Comparison of ENCODE assay signal across 8 cellular contexts in genomic region chr3:183637106-183637486, GRCh38. TPM values are rescaled to one million over a fixed set of nuclear protein-coding genes. Genes with fewer than 3 reads are reported as not detected.
A peak's percentile ranks its signal among the peaks of the same experiment; 100 is the strongest.
DNase-seq lines count a peak whose midpoint lies in the region; ATAC-seq, FAIRE-seq and TF ChIP-seq lines count a peak whose summit lies in the region.

No MANE protein-coding gene starts in this region.

- H3K27me3 Mint-ChIP-seq in CD4-positive, alpha-beta memory T cell, result no peaks in the 10 kb centered on the region

- H3K27ac Mint-ChIP-seq in CD4-positive, alpha-beta memory T cell, result peak overlapping the region; percentile 90 to 97 (median 95)

- ATAC-seq in HG03045 (IDR thresholded peaks at IDR 0.05; ENCODE audit: unreplicated experiment) (no peak), HG03175 (IDR thresholded peaks at IDR 0.05; ENCODE audit: unreplicated experiment) (no peak)

- H3K36me3 Mint-ChIP-seq in CD4-positive, alpha-beta memory T cell, result peaks cover 7 to 13% of the 10 kb centered on the region in 2 donors

- no peaks in the 10 kb centered on the region for H3K27me3 ChIP-seq in CD4-positive, alpha-beta memory T cell (ENCODE audit: insufficient read depth, low read length)
- no peaks in the 10 kb centered on the region for H3K27me3 ChIP-seq in endothelial cell of umbilical vein (ENCODE audit: control insufficient read depth in 2 of 2, insufficient read depth in 2 of 2, low read length in 2 of 2)
- no peaks in the 10 kb centered on the region for H3K27me3 ChIP-seq in osteoblast (ENCODE audit: insufficient read depth, low read length)

- peak overlapping the region; percentile 87 for H3K4me2 ChIP-seq in OCI-LY7 (ENCODE audit: low read length)
- H3K4me2 ChIP-seq in endothelial cell of umbilical vein (ENCODE audit: insufficient read depth, low read length), result peak overlapping the region; percentile 75
- H3K4me2 ChIP-seq in osteoblast (ENCODE audit: insufficient read depth, low read length), result peak overlapping the region; percentile 97

- peak overlapping the region; percentile 93 for H3K9ac ChIP-seq in endothelial cell of umbilical vein (replicated peaks; ENCODE audit: extremely low read depth, insufficient read depth, low read length)

- peak; percentile 56 for FAIRE-seq in endothelial cell of umbilical vein (lab: Jason Lieb, UNC)

- POLR2A ChIA-PET in CD4-positive, alpha-beta memory T cell (lab: Charles Lee; ENCODE audit: partially characterized antibody), result interaction anchor here (0.9 to 6.6 kb wide), 15 partner anchors 8 to 189 kb away, joined by 3 to 89 read pairs (median 6); partner anchors contain the start of genes KLHL6 and YEATS2
- POLR2A ChIA-PET in OCI-LY7 (lab: Charles Lee) (interaction anchor here (0.6 to 5.0 kb wide), 24 partner anchors 8 to 123 kb away, joined by 3 to 31 read pairs (median 4); partner anchors contain the start of gene YEATS2), endothelial cell of umbilical vein (lab: Charles Lee) (interaction anchor here (0.8 to 1.5 kb wide), 3 partner anchors 14 to 60 kb away, joined by 3 read pairs; partner anchors contain the start of gene YEATS2)

- no peaks in the 10 kb centered on the region for H3K9me3 Mint-ChIP-seq in CD4-positive, alpha-beta memory T cell

- BruUV-seq in OCI-LY7 (replicated peaks; lab: Mats Ljungman, UMichigan) (TSS peak; percentile 83), endothelial cell of umbilical vein (replicated peaks; lab: Mats Ljungman, UMichigan) (TSS peak; percentile 29)

- TF ChIP-seq POLR2A in endothelial cell of umbilical vein (IDR thresholded peaks at IDR 0.05; ENCODE audit: low read depth, low read length), result no peak

- peak overlapping the region; percentile 22; the same call in 1 of the 2 replicates for H2AFZ ChIP-seq in OCI-LY7 (ENCODE audit: low read length)
- H2AFZ ChIP-seq in endothelial cell of umbilical vein (ENCODE audit: low read depth, low read length), result peak overlapping the region; percentile 35
- peak overlapping the region; percentile 94 for H2AFZ ChIP-seq in osteoblast (ENCODE audit: low read length)

- H3K9me3 ChIP-seq in CD4-positive, alpha-beta memory T cell (ENCODE audit: control insufficient read depth in 1 of 2, low read length in 2 of 2), result no peaks in the 10 kb centered on the region
- H3K9me3 ChIP-seq in OCI-LY7 (ENCODE audit: low read length) (no peaks in the 10 kb centered on the region), endothelial cell of umbilical vein (replicated peaks; ENCODE audit: control insufficient read depth, insufficient read depth, low read length) (no peaks in the 10 kb centered on the region), osteoblast (ENCODE audit: low read depth, low read length) (no peaks in the 10 kb centered on the region)

- peaks cover 28% of the 10 kb centered on the region for H3K4me1 ChIP-seq in CD4-positive, alpha-beta memory T cell (ENCODE audit: insufficient read depth, low read length)
- peaks cover 24% of the 10 kb centered on the region for H3K4me1 ChIP-seq in OCI-LY7 (ENCODE audit: insufficient read depth, low read length, poor library complexity, severe bottlenecking)
- peaks cover 19% of the 10 kb centered on the region for H3K4me1 ChIP-seq in endothelial cell of umbilical vein (ENCODE audit: control insufficient read depth, extremely low read depth, insufficient read depth, low read length)
- H3K4me1 ChIP-seq in osteoblast (ENCODE audit: insufficient read depth, low read length), result peaks cover 3% of the 10 kb centered on the region

- H4K20me1 ChIP-seq in OCI-LY7 (ENCODE audit: insufficient read depth, low read length) (no peaks in the 10 kb centered on the region), endothelial cell of umbilical vein (replicated peaks; ENCODE audit: control insufficient read depth, extremely low read depth, insufficient read depth, low read length) (no peaks in the 10 kb centered on the region), osteoblast (ENCODE audit: insufficient read depth, low read length) (peaks cover 2% of the 10 kb centered on the region)

- CTCF ChIA-PET in CD4-positive, alpha-beta memory T cell (lab: Charles Lee; ENCODE audit: partially characterized antibody), result interaction anchor here (0.7 to 3.5 kb wide), 8 partner anchors 9 to 168 kb away, joined by 3 to 15 read pairs (median 4); partner anchors contain the start of gene YEATS2
- CTCF ChIA-PET in OCI-LY7 (lab: Charles Lee; ENCODE audit: unreplicated experiment) (no interaction called here), endothelial cell of umbilical vein (lab: Charles Lee) (interaction anchor here (0.9 to 1.9 kb wide), 7 partner anchors 22 to 166 kb away, joined by 3 to 7 read pairs (median 3); partner anchors contain the start of gene YEATS2)

- peak overlapping the region; percentile 33 to 97 for H3K4me3 ChIP-seq in CD4-positive, alpha-beta memory T cell (ENCODE audit: low read length in 2 of 2)
- H3K4me3 ChIP-seq in OCI-LY7 (ENCODE audit: low read depth, low read length, poor library complexity, severe bottlenecking), result peak overlapping the region; percentile 92
- H3K4me3 ChIP-seq in endothelial cell of umbilical vein (replicated peaks in 1 of 3; ENCODE audit: insufficient read depth in 1 of 3, low read depth in 1 of 3, low read length in 3 of 3), result peak overlapping the region; percentile 81 to 99 (median 84)
- H3K4me3 ChIP-seq in osteoblast (ENCODE audit: insufficient read depth, low read length), result peak overlapping the region; percentile 94

- no peak for DNase-seq in CD4-positive, alpha-beta memory T cell
- DNase-seq in OCI-LY7 (ENCODE audit: low spot score) (no peak), endothelial cell of umbilical vein (ENCODE audit: low read depth, low spot score) (no peak), osteoblast (ENCODE audit: insufficient read length, low spot score, missing footprints) (no peak), NCI-H510A treated with DMSO at 0.1 percent for 48 hours (lab: John Stamatoyannopoulos, UW) (no peak)
- no peak for DNase-seq in stimulated activated CD4-positive, alpha-beta T cell treated with anti-CD3 and anti-CD28 coated beads, Interleukin-4, amount 100 ng/mL, for 1 hour

- TF ChIP-seq CTCF in OCI-LY7 (conservative IDR thresholded peaks at IDR 0.05; ENCODE audit: low read length), result no peak
- no peak for TF ChIP-seq CTCF in endothelial cell of umbilical vein (IDR thresholded peaks at IDR 0.05; ENCODE audit: extremely low read depth in 1 of 2, insufficient read depth in 1 of 2, low read depth in 1 of 2, low read length in 2 of 2)
- TF ChIP-seq CTCF in osteoblast (IDR thresholded peaks at IDR 0.05; ENCODE audit: extremely low read depth, low read depth, low read length), result no peak

- no peaks in the 10 kb centered on the region for H3K36me3 ChIP-seq in CD4-positive, alpha-beta memory T cell (ENCODE audit: insufficient read depth, low read length)
- H3K36me3 ChIP-seq in OCI-LY7 (ENCODE audit: insufficient read depth, low read length) (no peaks in the 10 kb centered on the region; the same call in 1 of the 2 replicates), endothelial cell of umbilical vein (ENCODE audit: control insufficient read depth in 2 of 2, extremely low read depth in 1 of 2, insufficient read depth in 2 of 2, low read length in 2 of 2) (no peaks in the 10 kb centered on the region), osteoblast (ENCODE audit: insufficient read depth, low read length) (no peaks in the 10 kb centered on the region)

- peaks cover 17 to 52% (median 36%) of the 10 kb centered on the region in 4 donors for H3K4me1 Mint-ChIP-seq in CD4-positive, alpha-beta memory T cell

- H3K9me1 ChIP-seq in endothelial cell of umbilical vein (replicated peaks; ENCODE audit: control insufficient read depth, extremely low read depth, insufficient read depth, low read length), result no peaks in the 10 kb centered on the region

- peak overlapping the region; percentile 93 to 97 (median 94) for H3K4me3 Mint-ChIP-seq in CD4-positive, alpha-beta memory T cell

- no peaks in the 10 kb centered on the region for H3K9me2 ChIP-seq in OCI-LY7 (ENCODE audit: insufficient read depth, low read length)

- peak overlapping the region; percentile 86 for H3K27ac ChIP-seq in CD4-positive, alpha-beta memory T cell (ENCODE audit: low read depth, low read length)
- H3K27ac ChIP-seq in OCI-LY7 (ENCODE audit: low read depth, low read length, poor library complexity, severe bottlenecking) (peak overlapping the region; percentile 80), endothelial cell of umbilical vein (ENCODE audit: insufficient read depth, low read depth, low read length) (peak overlapping the region; percentile 42), osteoblast (ENCODE audit: low read depth, low read length) (peak overlapping the region; percentile 52)

- peaks cover 46% of the 10 kb centered on the region for H3K79me2 ChIP-seq in OCI-LY7 (ENCODE audit: insufficient read depth, low read depth, low read length)
- H3K79me2 ChIP-seq in endothelial cell of umbilical vein (ENCODE audit: control insufficient read depth, insufficient read depth, low read length), result no peaks in the 10 kb centered on the region
- H3K79me2 ChIP-seq in osteoblast (ENCODE audit: insufficient read depth, low read length), result peaks cover 32% of the 10 kb centered on the region

- dilution Hi-C loops in endothelial cell of umbilical vein (cut with MboI; ENCODE audit: extremely low pct_ligation_motif_present, low sequenced_read_pairs), result no loop called here

- intact Hi-C loops in CD4-positive, alpha-beta memory T cell (cut with micrococcal nuclease), result loop anchor here (5.0 kb wide), 2 partner anchors 50 to 550 kb away; partner anchors contain the start of gene ABCF3
- intact Hi-C loops in OCI-LY7 (cut with micrococcal nuclease; ENCODE audit: unreplicated experiment) (loop anchor here (2.0 to 5.0 kb wide), 6 partner anchors 58 to 170 kb away; no protein-coding TSS in a partner anchor), endothelial cell of umbilical vein (cut with micrococcal nuclease) (loop anchor here (2.0 to 5.0 kb wide), 3 partner anchors 130 to 515 kb away; no protein-coding TSS in a partner anchor)

TF ChIP-seq in endothelial cell of umbilical vein, 7 proteins besides CTCF, POLR2A, EP300 and RAD21 (continues in another document):
- no peak for TF ChIP-seq MYC (IDR thresholded peaks at IDR 0.05; ENCODE audit: low read depth, low read length)

RNA-seq across cellular contexts. Expression of gene KLHL24, which starts 1.7 kb away (rescaled TPM):
- 100 to 1,000 TPM; 107 to 108 TPM for total RNA-seq in CD4-positive, alpha-beta memory T cell
- 10 to 100 TPM; 38.9 to 43.4 TPM for polyA plus RNA-seq in CD4-positive, alpha-beta memory T cell
- 37.8 and 45.8 TPM in 2 replicates for total RNA-seq in OCI-LY7 (2014; rRNA removed; shearing (Covaris generic))
- total RNA-seq in OCI-LY7 (2022) (34.0 and 53.0 TPM in 2 replicates), endothelial cell of umbilical vein (45.8 and 46.2 TPM in 2 replicates), osteoblast (142 and 174 TPM in 2 replicates)
- 14.0 and 18.0 TPM in 2 replicates for polyA plus RNA-seq in endothelial cell of umbilical vein
- 12.6 and 15.0 TPM in 2 replicates for polyA plus RNA-seq in endothelial cell of umbilical vein (2011; cell fraction: cytosol; rRNA removed)
- polyA plus RNA-seq in endothelial cell of umbilical vein (2011; cell fraction: nucleus; rRNA removed), result 31.7 and 34.0 TPM in 2 replicates
- 14.0 and 17.5 TPM in 2 replicates for polyA plus RNA-seq in endothelial cell of umbilical vein (2012)
- 84.7 and 88.3 TPM in 2 replicates for polyA minus RNA-seq in endothelial cell of umbilical vein
- polyA minus RNA-seq in endothelial cell of umbilical vein (2011; cell fraction: cytosol; rRNA and poly(A)+ RNA removed), result 33.1 TPM
- polyA minus RNA-seq in endothelial cell of umbilical vein (2011; cell fraction: nucleus; rRNA and poly(A)+ RNA removed), result 64.9 and 78.2 TPM in 2 replicates

Comparison
In these comparisons a context has a peak if more than half of its experiments do, and no peak if none do; other contexts are left out.
1. H2AFZ ChIP-seq: peak in every context shown above with its lines; median percentile 94 in osteoblast; 35 in endothelial cell of umbilical vein; 22 in OCI-LY7.